Comparison of ENCODE assay signal across 20 cellular contexts in the genomic region with DNA sequence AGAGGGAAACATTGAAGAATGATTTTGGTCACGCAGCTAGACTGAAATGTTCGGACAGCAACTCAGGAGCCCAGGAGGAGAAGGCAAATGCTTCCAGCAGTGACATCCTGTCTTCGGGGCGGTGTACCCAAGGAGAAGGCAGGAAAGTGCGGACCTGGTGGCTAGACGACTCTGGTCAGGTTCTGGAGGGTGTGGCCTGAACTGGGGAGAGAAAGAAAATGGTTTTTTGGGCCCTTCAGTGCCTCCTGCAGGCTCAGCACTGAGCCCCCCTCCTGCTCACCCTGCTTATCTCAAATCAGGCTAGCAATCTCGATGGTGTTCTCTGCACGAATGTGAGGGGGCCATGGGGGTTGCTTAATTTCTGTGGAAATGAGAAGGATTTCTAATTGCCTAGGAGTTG.
DNase-seq lines count a peak whose midpoint lies in the region; ATAC-seq and TF ChIP-seq lines count a peak whose summit lies in the region.
"Had no signal": no experiment of that assay in that cellular context is flagged by ENCODE, and none has a peak within 500 bp of the region (broad histone marks: within the 10 kb centered on the region; RNA-seq: fewer than 3 reads in every experiment).

No MANE protein-coding gene starts in this region.

- no peak overlapping the region for H3K4me3 ChIP-seq in CD8-positive, alpha-beta T cell (ENCODE audit: low read depth, low read length)
- H3K4me3 ChIP-seq in thyroid gland (replicated peaks in 1 of 3) (no peak overlapping the region), ovary (no peak overlapping the region)
- H3K4me3 ChIP-seq: hepatocyte, SK-N-MC, skin epidermis, suprapubic skin had no signal

- H3K27ac ChIP-seq in CD4-positive, alpha-beta T cell (ENCODE audit: low read depth, low read length), result no peak overlapping the region
- peak overlapping the region; percentile 14 for H3K27ac ChIP-seq in CD8-positive, alpha-beta T cell (ENCODE audit: low read depth, low read length)
- no peak overlapping the region for H3K27ac ChIP-seq in thyroid gland
- H3K27ac ChIP-seq in ovary, result no peak overlapping the region
- H3K27ac ChIP-seq: hepatocyte, SK-N-MC, suprapubic skin had no signal

- no peaks in the 10 kb centered on the region for H3K4me1 Mint-ChIP-seq in CD4-positive, alpha-beta T cell (ENCODE audit: low read depth)
- peaks cover 18% of the 10 kb centered on the region for H3K4me1 Mint-ChIP-seq in CD8-positive, alpha-beta T cell (ENCODE audit: low read depth)
- H3K4me1 Mint-ChIP-seq in activated CD8-positive, alpha-beta T cell treated with anti-CD3 and anti-CD28 coated beads for 36 hours (ENCODE audit: low read depth), result no peaks in the 10 kb centered on the region
- peaks cover 83 to 100% of the 10 kb centered on the region in 2 donors for H3K4me1 Mint-ChIP-seq in immature natural killer cell
- H3K4me1 Mint-ChIP-seq: nephron had no signal

- peak overlapping the region; percentile 82 for H3K4me3 Mint-ChIP-seq in CD4-positive, alpha-beta T cell
- H3K4me3 Mint-ChIP-seq in CD8-positive, alpha-beta T cell, result peak overlapping the region; percentile 86
- H3K4me3 Mint-ChIP-seq in activated CD8-positive, alpha-beta T cell treated with anti-CD3 and anti-CD28 coated beads for 36 hours, result peak overlapping the region; percentile 79
- H3K4me3 Mint-ChIP-seq in immature natural killer cell, result peak overlapping the region; percentile 97 to 99 (median 98)
- H3K4me3 Mint-ChIP-seq: nephron had no signal

- no peak for TF ChIP-seq CTCF in CD4-positive, alpha-beta T cell (IDR thresholded peaks at IDR 0.05)
- TF ChIP-seq CTCF in CD8-positive, alpha-beta T cell (IDR thresholded peaks at IDR 0.05), result no peak
- no peak for TF ChIP-seq CTCF in activated CD8-positive, alpha-beta T cell treated with anti-CD3 and anti-CD28 coated beads for 36 hours (IDR thresholded peaks at IDR 0.05)
- TF ChIP-seq CTCF in thyroid gland (IDR thresholded peaks at IDR 0.05) (no peak), ovary (IDR thresholded peaks at IDR 0.05) (no peak)

- WGBS in thyroid gland, 2 donors, result 64 to 73% methylated on average over 8 of the region's 8 CpGs
- whole genome bisulfite sequencing in ovary, 3 donors, result 61 to 70% (median 63%) methylated on average over 8 of the region's 8 CpGs

- no peaks in the 10 kb centered on the region for H3K9me3 Mint-ChIP-seq in CD4-positive, alpha-beta T cell
- H3K9me3 Mint-ChIP-seq in CD8-positive, alpha-beta T cell, result no peaks in the 10 kb centered on the region
- no peaks in the 10 kb centered on the region for H3K9me3 Mint-ChIP-seq in activated CD8-positive, alpha-beta T cell treated with anti-CD3 and anti-CD28 coated beads for 36 hours
- H3K9me3 Mint-ChIP-seq in immature natural killer cell, result no peaks in the 10 kb centered on the region
- H3K9me3 Mint-ChIP-seq: nephron had no signal

- H3K36me3 ChIP-seq in CD8-positive, alpha-beta T cell (ENCODE audit: insufficient read depth, low read length), result no peaks in the 10 kb centered on the region
- H3K36me3 ChIP-seq in thyroid gland (no peaks in the 10 kb centered on the region), ovary (no peaks in the 10 kb centered on the region)
- H3K36me3 ChIP-seq: suprapubic skin had no signal

- H3K9me3 ChIP-seq in CD4-positive, alpha-beta T cell (ENCODE audit: control insufficient read depth, low read length), result no peaks in the 10 kb centered on the region
- no peaks in the 10 kb centered on the region for H3K9me3 ChIP-seq in CD8-positive, alpha-beta T cell (ENCODE audit: low read length)
- H3K9me3 ChIP-seq in thyroid gland, result no peaks in the 10 kb centered on the region
- no peaks in the 10 kb centered on the region for H3K9me3 ChIP-seq in ovary
- H3K9me3 ChIP-seq: suprapubic skin had no signal

- TF ChIP-seq EP300 in ovary (IDR thresholded peaks at IDR 0.05), result no peak

- peak overlapping the region; percentile 54 for H3K27ac Mint-ChIP-seq in CD4-positive, alpha-beta T cell
- peak overlapping the region; percentile 86 for H3K27ac Mint-ChIP-seq in CD8-positive, alpha-beta T cell
- peak overlapping the region; percentile 83 for H3K27ac Mint-ChIP-seq in activated CD8-positive, alpha-beta T cell treated with anti-CD3 and anti-CD28 coated beads for 36 hours
- peak overlapping the region; percentile 99 to 100 (median 100) for H3K27ac Mint-ChIP-seq in immature natural killer cell
- H3K27ac Mint-ChIP-seq: nephron, progenitor cell of endocrine pancreas had no signal

- peak in 1 of 10 experiments; percentile 5 for DNase-seq in CD4-positive, alpha-beta T cell
- DNase-seq in CD8-positive, alpha-beta T cell, result no peak
- DNase-seq in activated CD8-positive, alpha-beta T cell treated with anti-CD3 and anti-CD28 coated beads for 36 hours, result peak; percentile 39
- DNase-seq in immature natural killer cell (peak; percentile 66 to 75 (median 72)), thyroid gland (no peak), ovary (no peak), EL (no peak)
- DNase-seq: activated gamma-delta T cell; Calu3; kidney; mammary epithelial cell; NCI-H1417; NCI-H526; stimulated activated CD4-positive, alpha-beta T cell treated with anti-CD3 and anti-CD28 coated beads, Interleukin-2, amount 100 ng/mL, for 48 hours had no signal

- ATAC-seq in CD4-positive, alpha-beta T cell (ENCODE audit: poor library complexity), result peak; percentile 48
- ATAC-seq in CD8-positive, alpha-beta T cell, result peak; percentile 62
- peak; percentile 69 for ATAC-seq in activated CD8-positive, alpha-beta T cell treated with anti-CD3 and anti-CD28 coated beads for 36 hours

- CTCF ChIA-PET in CD4-positive, alpha-beta T cell (lab: Charles Lee), result interaction anchor here (0.7 kb wide), 1 partner anchor 25 kb away, joined by 3 read pairs; no protein-coding TSS in a partner anchor
- CTCF ChIA-PET in CD8-positive, alpha-beta T cell (lab: Charles Lee), result no interaction called here
- CTCF ChIA-PET in activated CD8-positive, alpha-beta T cell treated with anti-CD3 and anti-CD28 coated beads for 36 hours (lab: Charles Lee), result interaction anchor here (0.8 to 1.7 kb wide), 4 partner anchors 18 to 77 kb away, joined by 3 to 4 read pairs (median 4); no protein-coding TSS in a partner anchor

- TF ChIP-seq POLR2A in thyroid gland (IDR thresholded peaks at IDR 0.05) (no peak), ovary (IDR thresholded peaks at IDR 0.05) (no peak)

- no peaks in the 10 kb centered on the region for H3K4me1 ChIP-seq in CD8-positive, alpha-beta T cell (ENCODE audit: insufficient read depth, low read length)
- H3K4me1 ChIP-seq in thyroid gland (no peaks in the 10 kb centered on the region), ovary (ENCODE audit: insufficient read depth) (no peaks in the 10 kb centered on the region)
- H3K4me1 ChIP-seq: suprapubic skin had no signal

- POLR2A ChIA-PET in CD4-positive, alpha-beta T cell (lab: Charles Lee), result interaction anchor here (0.5 kb wide), 1 partner anchor 21 kb away, joined by 3 read pairs; no protein-coding TSS in a partner anchor
- POLR2A ChIA-PET in CD8-positive, alpha-beta T cell (lab: Charles Lee), result interaction anchor here (1.7 kb wide), 1 partner anchor 20 kb away, joined by 5 read pairs; no protein-coding TSS in a partner anchor
- POLR2A ChIA-PET in activated CD8-positive, alpha-beta T cell treated with anti-CD3 and anti-CD28 coated beads for 36 hours (lab: Charles Lee), result interaction anchor here (1.1 to 1.5 kb wide), 2 partner anchors 25 to 27 kb away, joined by 3 to 5 read pairs; no protein-coding TSS in a partner anchor

- no peaks in the 10 kb centered on the region for H3K36me3 Mint-ChIP-seq in CD4-positive, alpha-beta T cell (ENCODE audit: low read depth)
- H3K36me3 Mint-ChIP-seq in CD8-positive, alpha-beta T cell, result no peaks in the 10 kb centered on the region
- no peaks in the 10 kb centered on the region for H3K36me3 Mint-ChIP-seq in activated CD8-positive, alpha-beta T cell treated with anti-CD3 and anti-CD28 coated beads for 36 hours (ENCODE audit: low read depth)
- peaks cover 32 to 42% (median 33%) of the 10 kb centered on the region in 3 donors for H3K36me3 Mint-ChIP-seq in immature natural killer cell

- intact Hi-C loops in CD4-positive, alpha-beta T cell (cut with DNase I, micrococcal nuclease), result no loop called here
- intact Hi-C loops in CD8-positive, alpha-beta T cell (cut with DNase I, micrococcal nuclease), result loop anchor here (1.0 to 5.0 kb wide), 5 partner anchors 17 to 47 kb away; no protein-coding TSS in a partner anchor
- intact Hi-C loops in activated CD8-positive, alpha-beta T cell treated with anti-CD3 and anti-CD28 coated beads for 36 hours (cut with micrococcal nuclease), result no loop called here
- intact Hi-C loops in thyroid gland (cut with DNase I) (no loop called here), ovary (cut with DNase I) (no loop called here)

- H3K27me3 Mint-ChIP-seq in CD4-positive, alpha-beta T cell, result no peaks in the 10 kb centered on the region
- no peaks in the 10 kb centered on the region for H3K27me3 Mint-ChIP-seq in CD8-positive, alpha-beta T cell (ENCODE audit: low read depth)
- no peaks in the 10 kb centered on the region for H3K27me3 Mint-ChIP-seq in activated CD8-positive, alpha-beta T cell treated with anti-CD3 and anti-CD28 coated beads for 36 hours
- H3K27me3 Mint-ChIP-seq in immature natural killer cell (ENCODE audit: low read depth in 3 of 3), result peaks cover 8 to 40% (median 25%) of the 10 kb centered on the region in 3 donors

- no peaks in the 10 kb centered on the region for H3K27me3 ChIP-seq in CD4-positive, alpha-beta T cell (ENCODE audit: control insufficient read depth, insufficient read depth, low read length)
- no peaks in the 10 kb centered on the region for H3K27me3 ChIP-seq in CD8-positive, alpha-beta T cell (ENCODE audit: insufficient read depth, low read length)
- H3K27me3 ChIP-seq in thyroid gland (no peaks in the 10 kb centered on the region), ovary (no peaks in the 10 kb centered on the region)
- H3K27me3 ChIP-seq: hepatocyte, suprapubic skin had no signal

Comparison
In these comparisons a context has a peak if more than half of its experiments do, and no peak if none do; other contexts are left out.
1. DNase-seq: peak in activated CD8-positive, alpha-beta T cell treated with anti-CD3 and anti-CD28 coated beads for 36 hours (single experiment) and immature natural killer cell (3 of 3); none in CD8-positive, alpha-beta T cell (0 of 7), thyroid gland (0 of 2), ovary (0 of 5) and EL (single experiment).
2. intact Hi-C loops: an anchor here in CD8-positive, alpha-beta T cell (1.0 to 5.0 kb wide); none called in CD4-positive, alpha-beta T cell, activated CD8-positive, alpha-beta T cell treated with anti-CD3 and anti-CD28 coated beads for 36 hours, thyroid gland and ovary.
3. Peak in every context shown above with its lines, with median percentiles within 50 percentile points of each other: ATAC-seq, H3K27ac Mint-ChIP-seq and H3K4me3 Mint-ChIP-seq.